ENCODE assay signal across 20 cellular contexts in genomic region chr3:58347984-58348383, GRCh38. TPM values are rescaled to one million over a fixed set of nuclear protein-coding genes. Genes with fewer than 3 reads are reported as not detected.
DNase-seq lines count a peak whose midpoint lies in the region; ATAC-seq and TF ChIP-seq lines count a peak whose summit lies in the region.
"Had no signal": no experiment of that assay in that cellular context is flagged by ENCODE, and none has a peak within 500 bp of the region (broad histone marks: within the 10 kb centered on the region; RNA-seq: fewer than 3 reads in every experiment).

No MANE protein-coding gene starts in this region.

- intact Hi-C loops in left colon (cut with DNase I, micrococcal nuclease), result no loop called here
- intact Hi-C loops in spleen (cut with DNase I; ENCODE audit: low total_unique reads), result no loop called here

- peak overlapping the region in 2 of 3 donors; percentile 18 to 23 for H3K27ac Mint-ChIP-seq in IgD-negative memory B cell
- no peak overlapping the region for H3K27ac Mint-ChIP-seq in activated naive CD8-positive, alpha-beta T cell treated with anti-CD3 and anti-CD28 coated beads for 36 hours
- H3K27ac Mint-ChIP-seq: CD4-positive, CD25-positive, alpha-beta regulatory T cell; HFFc6 had no signal

- no peak overlapping the region for H2AFZ ChIP-seq in SK-N-SH (ENCODE audit: low read depth)

- peaks cover 84 to 99% (median 97%) of the 10 kb centered on the region in 10 experiments for H3K4me1 ChIP-seq in BLaER1 treated with 17β-estradiol and CSF1 and Interleukin-3, amounts not matched to agents 10 nM and 100 nM
- peaks cover 13 to 100% (median 76%) of the 10 kb centered on the region in 6 donors for H3K4me1 ChIP-seq in spleen
- peaks cover 0 to 4% of the 10 kb centered on the region in 2 experiments; a peak in 1 of 4 replicates for H3K4me1 ChIP-seq in SK-N-SH (ENCODE audit: control insufficient read depth in 1 of 2, insufficient read depth in 2 of 2, low read depth in 1 of 2, low read length in 1 of 2)
- H3K4me1 ChIP-seq: Caco-2 had no signal

- no peak for TF ChIP-seq POLR2A in spleen (IDR thresholded peaks at IDR 0.05)

- POLR2A ChIA-PET in SK-N-SH (lab: Yijun Ruan, JAX), result no interaction called here

- H3K4me1 Mint-ChIP-seq in IgD-negative memory B cell, result peaks cover 63 to 75% (median 74%) of the 10 kb centered on the region in 3 donors
- peaks cover 36% of the 10 kb centered on the region for H3K4me1 Mint-ChIP-seq in activated naive CD8-positive, alpha-beta T cell treated with anti-CD3 and anti-CD28 coated beads for 36 hours

- no peak for TF ChIP-seq CTCF in spleen (IDR thresholded peaks at IDR 0.05 in 8 of 11, conservative IDR thresholded peaks at IDR 0.05 in 3 of 11)
- no peak for TF ChIP-seq CTCF in SK-N-SH (IDR thresholded peaks at IDR 0.05)

- DNase-seq in left colon (no peak), spleen (no peak), SK-N-SH (no peak)
- no peak for DNase-seq in activated naive CD8-positive, alpha-beta T cell treated with anti-CD3 and anti-CD28 coated beads for 36 hours
- DNase-seq: Caco-2; CD4-positive, CD25-positive, alpha-beta regulatory T cell; DMS153; HFFc6; MV-4-11; NCI-H1417; NCI-H1930; NCI-H2171; NCI-H446; NCI-H69; NK-92 treated with Interleukin-12 subunit alpha and Interleukin-12 subunit beta, amount 100 ng/mL, for 24 hours; RPMI8226; SIG-M5 had no signal

- H3K36me3 Mint-ChIP-seq in IgD-negative memory B cell, result peaks cover 11% of the 10 kb centered on the region
- peaks cover 8% of the 10 kb centered on the region for H3K36me3 Mint-ChIP-seq in activated naive CD8-positive, alpha-beta T cell treated with anti-CD3 and anti-CD28 coated beads for 36 hours

- ATAC-seq in left colon, result peak; percentile 56
- ATAC-seq in HG02884 (IDR thresholded peaks at IDR 0.05; ENCODE audit: unreplicated experiment), result no peak

- H3K9ac ChIP-seq in BLaER1 treated with 17β-estradiol and CSF1 and Interleukin-3, amounts not matched to agents 10 nM and 100 nM, result peak overlapping the region in 6 of 11 experiments; percentile 28 to 84 (median 62); a peak in 9 of 22 replicates
- no peak overlapping the region for H3K9ac ChIP-seq in SK-N-SH

- 46 to 76% (median 67%) methylated on average over 7 of the region's 7 CpGs for WGBS in spleen, 5 donors
- 95% methylated on average over 7 of the region's 7 CpGs for WGBS in SK-N-SH (ENCODE audit: low lambda C conversion rate)

- no peaks in the 10 kb centered on the region for H3K27me3 Mint-ChIP-seq in IgD-negative memory B cell
- no peaks in the 10 kb centered on the region for H3K27me3 Mint-ChIP-seq in activated naive CD8-positive, alpha-beta T cell treated with anti-CD3 and anti-CD28 coated beads for 36 hours
- H3K27me3 Mint-ChIP-seq: CD4-positive, CD25-positive, alpha-beta regulatory T cell had no signal

- peaks cover 18 to 62% (median 54%) of the 10 kb centered on the region in 11 experiments for H3K36me3 ChIP-seq in BLaER1 treated with 17β-estradiol and CSF1 and Interleukin-3, amounts not matched to agents 10 nM and 100 nM
- H3K36me3 ChIP-seq in spleen, result peaks cover 0 to 24% (median 4%) of the 10 kb centered on the region in 6 donors
- no peaks in the 10 kb centered on the region for H3K36me3 ChIP-seq in SK-N-SH (replicated peaks in 1 of 2; ENCODE audit: control insufficient read depth in 1 of 2, insufficient read depth in 2 of 2, low read length in 1 of 2)

- H3K27ac ChIP-seq in BLaER1 treated with 17β-estradiol and CSF1 and Interleukin-3, amounts not matched to agents 10 nM and 100 nM, result peak overlapping the region; percentile 15 to 96 (median 89); a peak in 20 of 22 replicates
- H3K27ac ChIP-seq in spleen, result peak overlapping the region in 6 of 8 donors; percentile 43 to 92 (median 90)
- no peak overlapping the region for H3K27ac ChIP-seq in SK-N-SH (ENCODE audit: low read depth in 2 of 2, low read length in 1 of 2)

- CTCF ChIA-PET in SK-N-SH (lab: Yijun Ruan, JAX), result interaction anchor here (1.0 kb wide), 1 partner anchor 26 kb away, joined by 3 read pairs; no protein-coding TSS in a partner anchor

- H3K9me3 ChIP-seq in BLaER1 treated with 17β-estradiol and CSF1 and Interleukin-3, amounts not matched to agents 10 nM and 100 nM (replicated peaks in 1 of 11), result peaks cover 0 to 17% (median 5%) of the 10 kb centered on the region in 11 experiments; a peak in 10 of 22 replicates
- H3K9me3 ChIP-seq in spleen, result no peaks in the 10 kb centered on the region
- no peaks in the 10 kb centered on the region for H3K9me3 ChIP-seq in SK-N-SH
- H3K9me3 ChIP-seq: Caco-2 had no signal

- H3K9me3 Mint-ChIP-seq in IgD-negative memory B cell, result no peaks in the 10 kb centered on the region
- H3K9me3 Mint-ChIP-seq in activated naive CD8-positive, alpha-beta T cell treated with anti-CD3 and anti-CD28 coated beads for 36 hours, result no peaks in the 10 kb centered on the region
- H3K9me3 Mint-ChIP-seq: HFFc6 had no signal

- H3K9me2 ChIP-seq in SK-N-SH, result no peaks in the 10 kb centered on the region

- H3K4me2 ChIP-seq in BLaER1 treated with 17β-estradiol and CSF1 and Interleukin-3, amounts not matched to agents 10 nM and 100 nM, result peak overlapping the region; percentile 85 to 97 (median 94)
- H3K4me2 ChIP-seq in SK-N-SH, result no peak overlapping the region

- peak overlapping the region; percentile 25 to 67 (median 39) for H3K4me3 Mint-ChIP-seq in IgD-negative memory B cell
- H3K4me3 Mint-ChIP-seq in activated naive CD8-positive, alpha-beta T cell treated with anti-CD3 and anti-CD28 coated beads for 36 hours, result no peak overlapping the region
- H3K4me3 Mint-ChIP-seq: CD4-positive, CD25-positive, alpha-beta regulatory T cell; HFFc6 had no signal

- no peak for TF ChIP-seq EP300 in SK-N-SH (IDR thresholded peaks at IDR 0.05; ENCODE audit: borderline replicate concordance in 1 of 2, low read depth in 1 of 2, low read length in 1 of 2)

- H3K79me2 ChIP-seq in SK-N-SH (ENCODE audit: insufficient read depth), result peaks cover 11% of the 10 kb centered on the region

- H3K27me3 ChIP-seq in BLaER1 treated with 17β-estradiol and CSF1 and Interleukin-3, amounts not matched to agents 10 nM and 100 nM, result no peaks in the 10 kb centered on the region
- H3K27me3 ChIP-seq in spleen (replicated peaks in 1 of 7) (no peaks in the 10 kb centered on the region), SK-N-SH (ENCODE audit: insufficient read depth) (no peaks in the 10 kb centered on the region)

- H3K4me3 ChIP-seq in BLaER1 treated with 17β-estradiol and CSF1 and Interleukin-3, amounts not matched to agents 10 nM and 100 nM, result peak overlapping the region in 4 of 10 experiments; percentile 2 to 36 (median 14); a peak in 3 of 20 replicates
- H3K4me3 ChIP-seq in spleen (no peak overlapping the region), SK-N-SH (ENCODE audit: low read depth in 2 of 2, low read length in 1 of 2) (no peak overlapping the region)

- peaks cover 4 to 81% (median 28%) of the 10 kb centered on the region in 11 experiments; a peak in 15 of 22 replicates for H4K20me1 ChIP-seq in BLaER1 treated with 17β-estradiol and CSF1 and Interleukin-3, amounts not matched to agents 10 nM and 100 nM
- no peaks in the 10 kb centered on the region for H4K20me1 ChIP-seq in SK-N-SH (ENCODE audit: insufficient read depth)

- no peaks in the 10 kb centered on the region for H3F3A ChIP-seq in SK-N-SH (replicated peaks; ENCODE audit: insufficient read depth)

- TF ChIP-seq RAD21 in SK-N-SH (IDR thresholded peaks at IDR 0.05; ENCODE audit: low read length), result no peak

TF ChIP-seq in SK-N-SH, 30 proteins besides CTCF, POLR2A, EP300 and RAD21 (continues in another document):
- TF ChIP-seq CHD2 (IDR thresholded peaks at IDR 0.05; ENCODE audit: low read length, partially characterized antibody) (no peak), NFIC (IDR thresholded peaks at IDR 0.05; ENCODE audit: borderline replicate concordance) (no peak), TEAD4 (IDR thresholded peaks at IDR 0.05; ENCODE audit: borderline replicate concordance, insufficient read depth) (no peak), EZH2phosphoT487 (IDR thresholded peaks at IDR 0.05; ENCODE audit: borderline replicate concordance, low read depth) (no peak), SMC3 (IDR thresholded peaks at IDR 0.05; ENCODE audit: low read depth, low read length) (no peak), GATA2 (CRISPR knock-in tag; IDR thresholded peaks at IDR 0.05) (no peak), TCF12 (IDR thresholded peaks at IDR 0.05) (no peak)
- TF ChIP-seq, protein P1, sequence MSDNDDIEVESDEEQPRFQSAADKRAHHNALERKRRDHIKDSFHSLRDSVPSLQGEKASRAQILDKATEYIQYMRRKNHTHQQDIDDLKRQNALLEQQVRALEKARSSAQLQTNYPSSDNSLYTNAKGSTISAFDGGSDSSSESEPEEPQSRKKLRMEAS (IDR thresholded peaks at IDR 0.05; ENCODE audit: low read depth), result no peak

RNA-seq across cellular contexts. Expression of gene PXK, which starts 15.3 kb away (rescaled TPM):
- 92.3 TPM for polyA plus RNA-seq in IgD-negative memory B cell
- 10 to 100 TPM; 10.2 to 12.6 TPM for total RNA-seq in left colon
- total RNA-seq in spleen, result 10 to 100 TPM; 39.4 to 80.9 (median 56.5) TPM
- 10 to 100 TPM; 19.3 to 25.3 (median 19.9) TPM for polyA plus RNA-seq in spleen
- polyA plus RNA-seq in SK-N-SH (2012; rRNA removed), result 8.4 and 9.3 TPM in 2 replicates
- 9.5 and 9.8 TPM in 2 replicates for polyA plus RNA-seq in SK-N-SH (2012; cell fraction: cytosol; rRNA removed)
- polyA plus RNA-seq in SK-N-SH (2012; cell fraction: nucleus; rRNA removed), result 6.1 and 9.6 TPM in 2 replicates
- 10 to 100 TPM; 22.2 to 24.0 TPM for total RNA-seq in activated naive CD8-positive, alpha-beta T cell treated with anti-CD3 and anti-CD28 coated beads for 36 hours

RNA-seq across cellular contexts. Expression of gene HTD2, which starts 41.7 kb away (rescaled TPM):
- polyA plus RNA-seq in IgD-negative memory B cell (21.1 TPM), spleen (1 to 10 TPM; 2.3 to 5.6 (median 3.6) TPM), SK-N-SH (2012; rRNA removed) (3.0 and 5.2 TPM in 2 replicates)
- total RNA-seq in left colon (10 to 100 TPM in 1 of 2 donors, 1 to 10 TPM in 1; 8.2 to 13.0 TPM), spleen (10 to 100 TPM in 3 of 7 donors, 1 to 10 TPM in 4; 6.4 to 20.0 (median 8.7) TPM)
- polyA plus RNA-seq in SK-N-SH (2012; cell fraction: cytosol; rRNA removed), result 5.1 and 6.3 TPM in 2 replicates
- polyA plus RNA-seq in SK-N-SH (2012; cell fraction: nucleus; rRNA removed), result 3.1 and 3.7 TPM in 2 replicates
- 10 to 100 TPM; 10.1 to 13.0 TPM for total RNA-seq in activated naive CD8-positive, alpha-beta T cell treated with anti-CD3 and anti-CD28 coated beads for 36 hours

RNA-seq across cellular contexts. Expression of gene RPP14, which starts 41.9 kb away (rescaled TPM):
- polyA plus RNA-seq in IgD-negative memory B cell (9.9 TPM), spleen (10 to 100 TPM in 1 of 3 donors, 1 to 10 TPM in 2; 6.2 to 12.2 (median 7.1) TPM), SK-N-SH (2012; rRNA removed) (8.3 and 9.7 TPM in 2 replicates)
- total RNA-seq in left colon (10 to 100 TPM; 19.9 to 21.3 TPM), spleen (10 to 100 TPM; 13.3 to 21.3 (median 16.1) TPM)
- 9.5 and 11.4 TPM in 2 replicates for polyA plus RNA-seq in SK-N-SH (2012; cell fraction: cytosol; rRNA removed)
- polyA plus RNA-seq in SK-N-SH (2012; cell fraction: nucleus; rRNA removed), result 5.6 and 9.6 TPM in 2 replicates
- total RNA-seq in activated naive CD8-positive, alpha-beta T cell treated with anti-CD3 and anti-CD28 coated beads for 36 hours, result 10 to 100 TPM; 24.8 to 30.9 TPM

Comparison
In these comparisons a context has a peak if more than half of its experiments do, and no peak if none do; other contexts are left out.
1. H3K27ac ChIP-seq: peak in BLaER1 treated with 17β-estradiol and CSF1 and Interleukin-3, amounts not matched to agents 10 nM and 100 nM (11 of 11) and spleen (6 of 8); none in SK-N-SH (0 of 2).